In the genomic region with DNA sequence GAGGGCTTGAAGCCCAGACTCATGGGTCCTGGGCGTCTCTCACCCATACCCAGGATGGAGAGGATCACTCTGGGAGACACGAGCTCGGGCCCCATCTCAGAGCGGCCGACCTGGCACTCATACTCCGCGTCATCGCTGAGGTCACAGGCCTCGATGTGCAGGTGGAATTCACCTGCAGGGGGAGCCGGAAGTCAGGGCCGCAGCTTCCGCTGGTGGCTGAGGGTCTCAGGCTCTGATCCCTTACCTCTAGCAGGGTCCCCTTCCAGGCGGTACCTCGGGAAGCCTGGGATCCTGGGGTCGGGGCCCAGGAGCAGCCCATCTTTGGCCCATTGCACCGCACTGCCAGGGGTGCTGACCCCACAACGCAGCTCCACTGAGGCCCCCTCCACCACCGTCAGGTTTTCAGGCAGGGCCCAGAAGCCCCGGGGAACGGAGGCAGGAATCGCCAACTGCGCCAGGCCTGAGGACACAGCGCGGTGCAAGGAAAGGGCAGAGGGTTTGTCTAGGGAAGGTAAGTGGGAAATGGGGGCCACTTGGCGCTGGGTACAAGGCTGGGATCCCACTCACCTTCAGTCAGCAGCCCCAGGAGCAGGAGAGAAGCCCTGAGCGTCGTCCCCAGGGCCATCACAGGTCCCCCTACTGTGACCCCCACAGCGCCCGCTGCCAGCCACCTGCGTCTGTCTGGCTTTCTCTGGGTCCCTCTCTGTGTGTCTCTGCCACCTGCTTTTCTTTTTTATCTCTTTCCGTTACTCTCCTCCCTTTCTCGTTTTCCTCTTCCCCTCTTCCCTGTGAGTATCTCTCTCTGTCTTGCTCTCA, we compare ENCODE assay signal across 12 cellular contexts. TPM values are rescaled to one million over a fixed set of nuclear protein-coding genes. Genes with fewer than 3 reads are reported as not detected.
DNase-seq lines count a peak whose midpoint lies in the region; ATAC-seq and TF ChIP-seq lines count a peak whose summit lies in the region.
"Had no signal": no experiment of that assay in that cellular context is flagged by ENCODE, and none has a peak within 500 bp of the region (broad histone marks: within the 10 kb centered on the region; RNA-seq: fewer than 3 reads in every experiment).

No MANE protein-coding gene starts in this region.

- no peak for ATAC-seq in Panc1
- peak; percentile 34 to 54 for ATAC-seq in naive B cell (ENCODE audit: low read depth in 2 of 2)
- ATAC-seq in sciatic nerve, result no peak
- no peak for ATAC-seq in GM21619 (IDR thresholded peaks at IDR 0.05; ENCODE audit: unreplicated experiment)
- ATAC-seq: stimulated activated memory B cell treated with anti-CD40 and anti-IgM and Interleukin-4, amounts not matched to agents 10 μg/mL and 1 μg/mL and 100 μg/mL, for 72 hours had no signal

- no TSS peak for BruUV-seq in Panc1 (replicated peaks; lab: Mats Ljungman, UMichigan)

- peak overlapping the region in 1 of 8 donors; percentile 15 for H3K4me3 Mint-ChIP-seq in naive B cell
- H3K4me3 Mint-ChIP-seq: stimulated activated memory B cell treated with anti-CD40 and anti-IgM and Interleukin-4, amounts not matched to agents 10 μg/mL and 1 μg/mL and 100 μg/mL, for 72 hours had no signal

- DNase-seq in DMS 273 (lab: John Stamatoyannopoulos, UW; ENCODE audit: unreplicated experiment) (peak; percentile 40), DMS 273 treated with DMSO at 0.1 percent for 48 hours (lab: John Stamatoyannopoulos, UW) (no peak), Panc1 (ENCODE audit: low read depth, low spot score) (no peak), naive B cell (no peak), sciatic nerve (ENCODE audit: low spot score) (no peak)
- DNase-seq: 8988T had no signal

- POLR2A ChIA-PET in Panc1 (lab: Charles Lee), result no interaction called here

- H3K27ac ChIP-seq in Panc1 (ENCODE audit: low read length), result no peak overlapping the region

- no peaks in the 10 kb centered on the region for H3K36me3 ChIP-seq in Panc1 (ENCODE audit: control insufficient read depth, insufficient read depth, low read length)

- peak overlapping the region in 2 of 6 donors; percentile 65 to 85 for H3K27ac Mint-ChIP-seq in naive B cell
- H3K27ac Mint-ChIP-seq: stimulated activated memory B cell treated with anti-CD40 and anti-IgM and Interleukin-4, amounts not matched to agents 10 μg/mL and 1 μg/mL and 100 μg/mL, for 72 hours had no signal

- peaks cover 0 to 8% of the 10 kb centered on the region in 2 donors for H3K36me3 Mint-ChIP-seq in naive B cell
- H3K36me3 Mint-ChIP-seq: brain; stimulated activated memory B cell treated with anti-CD40 and anti-IgM and Interleukin-4, amounts not matched to agents 10 μg/mL and 1 μg/mL and 100 μg/mL, for 72 hours had no signal

- H3K9me3 Mint-ChIP-seq in naive B cell, result peaks cover 0 to 7% (median 0%) of the 10 kb centered on the region in 7 donors
- H3K9me3 Mint-ChIP-seq: stimulated activated memory B cell treated with anti-CD40 and anti-IgM and Interleukin-4, amounts not matched to agents 10 μg/mL and 1 μg/mL and 100 μg/mL, for 72 hours had no signal

- H3K9me3 ChIP-seq in Panc1 (ENCODE audit: control insufficient read depth, insufficient read depth, low read depth, low read length), result no peaks in the 10 kb centered on the region

- peaks cover 7% of the 10 kb centered on the region for H3K4me1 ChIP-seq in Panc1 (ENCODE audit: control insufficient read depth, insufficient read depth, low read length)

- in situ Hi-C loops in Panc1 (cut with HindIII; ENCODE audit: low pct_unique_long_range_greater_than_20kb, low sequenced_read_pairs), result loop anchor here (10.0 kb wide), 1 partner anchor 63 kb away; no protein-coding TSS in a partner anchor

- H3K27me3 ChIP-seq in Panc1 (ENCODE audit: control insufficient read depth, insufficient read depth, low read length), result no peaks in the 10 kb centered on the region

- intact Hi-C loops in Panc1 (cut with micrococcal nuclease; ENCODE audit: unreplicated experiment) (no loop called here), sciatic nerve (cut with DNase I) (no loop called here)

- H3K4me3 ChIP-seq in Panc1 (ENCODE audit: low read depth in 2 of 2, low read length in 2 of 2), result no peak overlapping the region

- peak; percentile 78; the same call in 1 of the 2 replicates for TF ChIP-seq CTCF in Panc1 (IDR thresholded peaks at IDR 0.05)

- CTCF ChIA-PET in Panc1 (lab: Charles Lee), result interaction anchor here (0.6 to 1.1 kb wide), 2 partner anchors 17 to 1600 kb away, joined by 3 read pairs; no protein-coding TSS in a partner anchor

- H3K27me3 Mint-ChIP-seq in naive B cell, result peaks cover 43 to 85% (median 76%) of the 10 kb centered on the region in 3 donors

- H3K4me1 Mint-ChIP-seq in naive B cell, result peaks cover 3 to 7% (median 7%) of the 10 kb centered on the region in 3 donors

RNA-seq across cellular contexts. Expression of gene NPHS1, which starts 0.9 kb away (rescaled TPM):
- total RNA-seq in Panc1 (2021; ENCODE audit: unreplicated experiment), result 0.67 TPM
- polyA plus RNA-seq in Panc1 (2012; ENCODE audit: insufficient read length), result 1.2 TPM
- polyA plus RNA-seq in naive B cell (ENCODE audit: low read depth in 6 of 6), result not detected
- not detected for total RNA-seq in sciatic nerve
- total RNA-seq: fibroblast of lung had no signal
- polyA plus RNA-seq: fibroblast of lung, liver had no signal

RNA-seq across cellular contexts. Expression of gene KIRREL2, which starts 5.3 kb away (rescaled TPM):
- 5.0 TPM for total RNA-seq in Panc1 (2021; ENCODE audit: unreplicated experiment)
- 6.5 TPM for polyA plus RNA-seq in Panc1 (2012; ENCODE audit: insufficient read length)
- polyA plus RNA-seq in naive B cell (ENCODE audit: low read depth in 6 of 6), result not detected
- total RNA-seq in sciatic nerve, result 0.13 TPM
- total RNA-seq: liver, skeletal muscle tissue had no signal
- polyA plus RNA-seq: fibroblast of lung, liver had no signal

RNA-seq across cellular contexts. Expression of gene APLP1, which starts 17.0 kb away (rescaled TPM):
- total RNA-seq in Panc1 (2021; ENCODE audit: unreplicated experiment), result 74.6 TPM
- 122 TPM for polyA plus RNA-seq in Panc1 (2012; ENCODE audit: insufficient read length)
- polyA plus RNA-seq in naive B cell (ENCODE audit: low read depth in 6 of 6), result not detected
- 14.1 TPM for total RNA-seq in sciatic nerve

RNA-seq across cellular contexts. Expression of gene PRODH2, which starts 38.8 kb away (rescaled TPM):
- not detected for total RNA-seq in Panc1 (2021; ENCODE audit: unreplicated experiment)
- not detected for polyA plus RNA-seq in Panc1 (2012; ENCODE audit: insufficient read length)
- polyA plus RNA-seq in naive B cell (ENCODE audit: low read depth in 6 of 6), result not detected
- total RNA-seq in sciatic nerve, result not detected
- total RNA-seq: fibroblast of lung, skeletal muscle tissue had no signal
- polyA plus RNA-seq: fibroblast of lung had no signal

RNA-seq across cellular contexts. Expression of gene NFKBID, which starts 48.9 kb away (rescaled TPM):
- 20.5 TPM for total RNA-seq in Panc1 (2021; ENCODE audit: unreplicated experiment)
- 13.0 TPM for polyA plus RNA-seq in Panc1 (2012; ENCODE audit: insufficient read length)
- polyA plus RNA-seq in naive B cell (ENCODE audit: low read depth in 6 of 6), result 10 to 100 TPM; 13.5 to 79.7 (median 55.3) TPM
- total RNA-seq in sciatic nerve, result 39.3 TPM

Comparison
In these comparisons a context has a peak if more than half of its experiments do, and no peak if none do; other contexts are left out.
1. ATAC-seq: peak in naive B cell (2 of 2); none in Panc1 (single experiment), sciatic nerve (single experiment) and GM21619 (single experiment).